1 cellular context compared by ENCODE assay signal in the genomic region with DNA sequence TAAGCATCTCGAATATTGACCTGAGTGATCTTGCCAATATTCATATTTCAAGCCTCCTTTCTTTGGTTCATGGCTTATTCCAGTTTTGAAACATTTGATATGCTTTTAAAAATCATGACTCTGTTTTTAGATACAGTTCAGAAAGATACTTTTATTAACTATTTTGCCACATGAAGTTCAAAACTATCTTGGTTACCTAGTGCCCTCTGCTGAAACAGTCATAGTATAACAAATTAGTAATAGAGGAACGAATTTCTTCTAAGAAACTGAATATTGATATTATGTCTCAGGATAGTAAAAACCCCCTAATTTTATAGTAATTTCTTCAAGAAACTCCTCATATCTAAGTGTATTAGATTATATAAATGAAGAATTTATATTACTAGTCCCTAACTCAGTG.
TF ChIP-seq lines count a peak whose summit lies in the region.

No MANE protein-coding gene starts in this region.

TF ChIP-seq in HepG2, 621 proteins besides CTCF, POLR2A, EP300 and RAD21 (continued from another document):
- TF ChIP-seq, protein P1, sequence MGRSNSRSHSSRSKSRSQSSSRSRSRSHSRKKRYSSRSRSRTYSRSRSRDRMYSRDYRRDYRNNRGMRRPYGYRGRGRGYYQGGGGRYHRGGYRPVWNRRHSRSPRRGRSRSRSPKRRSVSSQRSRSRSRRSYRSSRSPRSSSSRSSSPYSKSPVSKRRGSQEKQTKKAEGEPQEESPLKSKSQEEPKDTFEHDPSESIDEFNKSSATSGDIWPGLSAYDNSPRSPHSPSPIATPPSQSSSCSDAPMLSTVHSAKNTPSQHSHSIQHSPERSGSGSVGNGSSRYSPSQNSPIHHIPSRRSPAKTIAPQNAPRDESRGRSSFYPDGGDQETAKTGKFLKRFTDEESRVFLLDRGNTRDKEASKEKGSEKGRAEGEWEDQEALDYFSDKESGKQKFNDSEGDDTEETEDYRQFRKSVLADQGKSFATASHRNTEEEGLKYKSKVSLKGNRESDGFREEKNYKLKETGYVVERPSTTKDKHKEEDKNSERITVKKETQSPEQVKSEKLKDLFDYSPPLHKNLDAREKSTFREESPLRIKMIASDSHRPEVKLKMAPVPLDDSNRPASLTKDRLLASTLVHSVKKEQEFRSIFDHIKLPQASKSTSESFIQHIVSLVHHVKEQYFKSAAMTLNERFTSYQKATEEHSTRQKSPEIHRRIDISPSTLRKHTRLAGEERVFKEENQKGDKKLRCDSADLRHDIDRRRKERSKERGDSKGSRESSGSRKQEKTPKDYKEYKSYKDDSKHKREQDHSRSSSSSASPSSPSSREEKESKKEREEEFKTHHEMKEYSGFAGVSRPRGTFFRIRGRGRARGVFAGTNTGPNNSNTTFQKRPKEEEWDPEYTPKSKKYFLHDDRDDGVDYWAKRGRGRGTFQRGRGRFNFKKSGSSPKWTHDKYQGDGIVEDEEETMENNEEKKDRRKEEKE (IDR thresholded peaks at IDR 0.05) = no peak
- TF ChIP-seq SMC3 (IDR thresholded peaks at IDR 0.05; ENCODE audit: low read length) = 0 out of 2 replicates have a peak, but pooled peaks have one; percentile 3
- peak; percentile 62 for TF ChIP-seq STAG1 (CRISPR knock-in tag; IDR thresholded peaks at IDR 0.05)
- no peak for TF ChIP-seq ZNF446 (CRISPR knock-in tag; IDR thresholded peaks at IDR 0.05)
- TF ChIP-seq ZNF468 (CRISPR knock-in tag; IDR thresholded peaks at IDR 0.05) = no peak
- no peak for TF ChIP-seq ZNF451 (CRISPR knock-in tag; IDR thresholded peaks at IDR 0.05)
